Comparison of ENCODE assay signal across 8 cellular contexts in genomic region chrX:123860983-123861382, GRCh38. TPM values are rescaled to one million over a fixed set of nuclear protein-coding genes. Genes with fewer than 3 reads are reported as not detected.
DNase-seq lines count a peak whose midpoint lies in the region; ATAC-seq, FAIRE-seq and TF ChIP-seq lines count a peak whose summit lies in the region.

No MANE protein-coding gene starts in this region.

- H3K9me3 ChIP-seq in iPS DF 6.9 (ENCODE audit: control insufficient read depth, insufficient read depth, low read length) (no peaks in the 10 kb centered on the region), spleen (no peaks in the 10 kb centered on the region)

- no peaks in the 10 kb centered on the region for H3K36me3 ChIP-seq in iPS DF 6.9 (ENCODE audit: control insufficient read depth, insufficient read depth, low read length)
- no peaks in the 10 kb centered on the region for H3K36me3 ChIP-seq in spleen

- DNase-seq in ACHN (peak; percentile 8), HT-29 (ENCODE audit: low spot score) (peak; percentile 49), iPS DF 6.9 (ENCODE audit: low read depth, low spot score) (no peak), spleen (no peak), HTR-8/SVneo (ENCODE audit: insufficient read length, low spot score) (no peak), SKM-1 treated with dmso at 0.1 percent for 144 hours (lab: John Stamatoyannopoulos, UW; ENCODE audit: unreplicated experiment) (no peak)
- no peak for DNase-seq in activated CD8-positive, alpha-beta T cell treated with anti-CD3 and anti-CD28 coated beads, Interleukin-2, amount 10 ng/mL, durations not matched to agents 7 days and 5 days

- H3K4me3 ChIP-seq in iPS DF 6.9 (ENCODE audit: low read length) = peak overlapping the region; percentile 20; the same call in 1 of the 2 replicates
- peak overlapping the region; percentile 48 to 77 (median 63) for H3K4me3 ChIP-seq in spleen

- in situ Hi-C loops in ACHN (cut with HindIII; ENCODE audit: low pct_ligation_motif_present, low pct_unique_long_range_greater_than_20kb, low sequenced_read_pairs) = no loop called here

- H3K4me1 Mint-ChIP-seq in activated CD8-positive, alpha-beta T cell treated with anti-CD3 and anti-CD28 coated beads, Interleukin-2, amount 10 ng/mL, durations not matched to agents 7 days and 5 days (ENCODE audit: low read depth) = peaks cover 12% of the 10 kb centered on the region

- H3K27me3 ChIP-seq in iPS DF 6.9 (ENCODE audit: control insufficient read depth, insufficient read depth, low read length) (no peaks in the 10 kb centered on the region), spleen (replicated peaks in 1 of 7) (no peaks in the 10 kb centered on the region)

- H3K36me3 Mint-ChIP-seq in activated CD8-positive, alpha-beta T cell treated with anti-CD3 and anti-CD28 coated beads, Interleukin-2, amount 10 ng/mL, durations not matched to agents 7 days and 5 days (ENCODE audit: low read depth) = peaks cover 5% of the 10 kb centered on the region

- H3K4me3 Mint-ChIP-seq in activated CD8-positive, alpha-beta T cell treated with anti-CD3 and anti-CD28 coated beads, Interleukin-2, amount 10 ng/mL, durations not matched to agents 7 days and 5 days = peak overlapping the region; percentile 78

- WGBS in iPS DF 6.9 (ENCODE audit: insufficient coverage, insufficient read length) = no CpG with 5 or more reads among the region's 4 CpGs
- WGBS in spleen, 5 donors = 2 to 44% (median 4%) methylated on average over 4 of the region's 4 CpGs

- no peak for FAIRE-seq in HTR-8/SVneo (lab: Jason Lieb, UNC)

- intact Hi-C loops in spleen (cut with DNase I; ENCODE audit: low total_unique reads) = no loop called here

- no peak overlapping the region for H3K27ac ChIP-seq in iPS DF 6.9 (ENCODE audit: low read length)
- H3K27ac ChIP-seq in spleen = peak overlapping the region; percentile 96 to 99 (median 97)

- ATAC-seq in activated CD8-positive, alpha-beta T cell treated with anti-CD3 and anti-CD28 coated beads, Interleukin-2, amount 10 ng/mL, durations not matched to agents 7 days and 5 days = no peak
- ATAC-seq in GM19455 (IDR thresholded peaks at IDR 0.05; ENCODE audit: unreplicated experiment) = no peak

- H3K4me1 ChIP-seq in iPS DF 6.9 (ENCODE audit: control insufficient read depth, insufficient read depth, low read length) (no peaks in the 10 kb centered on the region), spleen (peaks cover 3 to 42% (median 16%) of the 10 kb centered on the region in 6 donors)

- CTCF ChIA-PET in activated CD8-positive, alpha-beta T cell treated with anti-CD3 and anti-CD28 coated beads, Interleukin-2, amount 10 ng/mL, durations not matched to agents 7 days and 5 days (lab: Charles Lee) = interaction anchor here (2.1 kb wide), 1 partner anchor 28 kb away, joined by 4 read pairs; no protein-coding TSS in a partner anchor

- H3K9me3 Mint-ChIP-seq in activated CD8-positive, alpha-beta T cell treated with anti-CD3 and anti-CD28 coated beads, Interleukin-2, amount 10 ng/mL, durations not matched to agents 7 days and 5 days (ENCODE audit: insufficient read depth) = no peaks in the 10 kb centered on the region

- no peaks in the 10 kb centered on the region for H3K27me3 Mint-ChIP-seq in activated CD8-positive, alpha-beta T cell treated with anti-CD3 and anti-CD28 coated beads, Interleukin-2, amount 10 ng/mL, durations not matched to agents 7 days and 5 days (ENCODE audit: low read depth)

- H3K27ac Mint-ChIP-seq in activated CD8-positive, alpha-beta T cell treated with anti-CD3 and anti-CD28 coated beads, Interleukin-2, amount 10 ng/mL, durations not matched to agents 7 days and 5 days = peak overlapping the region; percentile 93

- no peak for TF ChIP-seq POLR2A in spleen (IDR thresholded peaks at IDR 0.05)

- POLR2A ChIA-PET in activated CD8-positive, alpha-beta T cell treated with anti-CD3 and anti-CD28 coated beads, Interleukin-2, amount 10 ng/mL, durations not matched to agents 7 days and 5 days (lab: Charles Lee) = interaction anchor here (1.1 to 1.7 kb wide), 3 partner anchors 18 to 101 kb away, joined by 3 to 8 read pairs (median 5); partner anchors contain the start of gene STAG2

- no peak for TF ChIP-seq CTCF in spleen (IDR thresholded peaks at IDR 0.05 in 8 of 11, conservative IDR thresholded peaks at IDR 0.05 in 3 of 11)

RNA-seq across cellular contexts. Expression of gene XIAP, which starts 1.1 kb away (rescaled TPM):
- 34.5 and 37.7 TPM in 2 replicates for total RNA-seq in HT-29 (2014; rRNA removed; shearing (Covaris generic))
- total RNA-seq in activated CD8-positive, alpha-beta T cell treated with anti-CD3 and anti-CD28 coated beads, Interleukin-2, amount 10 ng/mL, durations not matched to agents 7 days and 5 days = 10 to 100 TPM; 33.9 to 38.0 TPM
- total RNA-seq in spleen = 10 to 100 TPM; 33.4 to 67.0 (median 59.9) TPM
- 10 to 100 TPM in 1 of 3 donors, 1 to 10 TPM in 2; 4.7 to 12.1 (median 5.0) TPM for polyA plus RNA-seq in spleen

Comparison
In these comparisons a context has a peak if more than half of its experiments do, and no peak if none do; other contexts are left out.
1. DNase-seq: peak in ACHN (single experiment) and HT-29 (single experiment); none in activated CD8-positive, alpha-beta T cell treated with anti-CD3 and anti-CD28 coated beads, Interleukin-2, amount 10 ng/mL, durations not matched to agents 7 days and 5 days (single experiment), iPS DF 6.9 (single experiment), spleen (single experiment), HTR-8/SVneo (single experiment) and SKM-1 treated with dmso at 0.1 percent for 144 hours (single experiment).